ENCODE assay signal across 20 cellular contexts in genomic region chr2:16324971-16325612, GRCh38.
DNase-seq lines count a peak whose midpoint lies in the region; ATAC-seq and TF ChIP-seq lines count a peak whose summit lies in the region.
"Had no signal": no experiment of that assay in that cellular context is flagged by ENCODE, and none has a peak within 500 bp of the region (broad histone marks: within the 10 kb centered on the region; RNA-seq: fewer than 3 reads in every experiment).

No MANE protein-coding gene starts in this region.

- peaks cover 11% of the 10 kb centered on the region for H3K27me3 Mint-ChIP-seq in neural progenitor cell (ENCODE audit: insufficient read depth, low read depth)

- ATAC-seq in left ventricle myocardium superior = no peak
- ATAC-seq: CD8-positive, alpha-beta T cell had no signal

- no peaks in the 10 kb centered on the region for H3K9me2 ChIP-seq in hepatocyte (replicated peaks; ENCODE audit: insufficient read depth)

- no peak overlapping the region for H3K27ac ChIP-seq in hepatocyte
- no peak overlapping the region for H3K27ac ChIP-seq in neural progenitor cell
- H3K27ac ChIP-seq in tibial artery = no peak overlapping the region
- H3K27ac ChIP-seq: SJCRH30 had no signal

- H3K27me3 ChIP-seq in hepatocyte (no peaks in the 10 kb centered on the region), neural progenitor cell (no peaks in the 10 kb centered on the region), tibial artery (peaks cover 0 to 3% of the 10 kb centered on the region in 2 donors)
- H3K27me3 ChIP-seq: SJCRH30 had no signal

- H3K36me3 ChIP-seq in hepatocyte (replicated peaks; ENCODE audit: insufficient read depth, low read depth) (no peaks in the 10 kb centered on the region), neural progenitor cell (no peaks in the 10 kb centered on the region), tibial artery (no peaks in the 10 kb centered on the region)
- H3K36me3 ChIP-seq: SJCRH30 had no signal

- H3F3A ChIP-seq in neural progenitor cell (ENCODE audit: low read depth) = peaks cover 25% of the 10 kb centered on the region

- no peaks in the 10 kb centered on the region for H3K9me3 ChIP-seq in hepatocyte (ENCODE audit: low read depth)
- H3K9me3 ChIP-seq in neural progenitor cell (ENCODE audit: low read depth) = no peaks in the 10 kb centered on the region
- no peaks in the 10 kb centered on the region for H3K9me3 ChIP-seq in tibial artery
- H3K9me3 ChIP-seq: SJCRH30 had no signal

- H3K4me3 Mint-ChIP-seq in neural progenitor cell = peak overlapping the region; percentile 46
- H3K4me3 Mint-ChIP-seq: CD8-positive, alpha-beta T cell had no signal

- H3K79me2 ChIP-seq in hepatocyte = no peaks in the 10 kb centered on the region
- H3K79me2 ChIP-seq in neural progenitor cell (ENCODE audit: low read depth) = no peaks in the 10 kb centered on the region

- H3K4me1 Mint-ChIP-seq in neural progenitor cell = peaks cover 75% of the 10 kb centered on the region

- H3K4me1 ChIP-seq in hepatocyte (ENCODE audit: insufficient read depth) (peaks cover 23% of the 10 kb centered on the region), neural progenitor cell (peaks cover 64% of the 10 kb centered on the region), tibial artery (no peaks in the 10 kb centered on the region)

- DNase-seq in ELF-1 (ENCODE audit: low read depth, low spot score) = peak; percentile 34
- DNase-seq in NCI-H2227 (lab: John Stamatoyannopoulos, UW; ENCODE audit: unreplicated experiment) = peak; percentile 40
- peak; percentile 42 for DNase-seq in hepatocyte (ENCODE audit: low spot score)
- no peak for DNase-seq in neural progenitor cell (ENCODE audit: low spot score)
- no peak for DNase-seq in left ventricle myocardium superior
- no peak for DNase-seq in amniotic stem cell (lab: John Stamatoyannopoulos, UW)
- no peak for DNase-seq in tibial artery
- DNase-seq: Calu3; CD8-positive, alpha-beta T cell; DMS153; GDM1; KG1; NCI-H1105 treated with DMSO at 0.1 percent for 48 hours; NCI-H1694; NCI-H2081; NCI-H226; NCI-H510A treated with DMSO at 0.1 percent for 48 hours; NCI-H774; OCI-M1; SJCRH30 had no signal

- no peak overlapping the region for H3K9ac ChIP-seq in neural progenitor cell

- 48% methylated on average over 7 of the region's 7 CpGs for WGBS in hepatocyte (ENCODE audit: low lambda C conversion rate, missing lambda C conversion rate)

- peak overlapping the region; percentile 42 for H3K27ac Mint-ChIP-seq in neural progenitor cell
- H3K27ac Mint-ChIP-seq: CD8-positive, alpha-beta T cell had no signal

- H3K36me3 Mint-ChIP-seq in neural progenitor cell = no peaks in the 10 kb centered on the region
- H3K36me3 Mint-ChIP-seq: CD8-positive, alpha-beta T cell had no signal

- H4K20me1 ChIP-seq in hepatocyte (ENCODE audit: insufficient read depth, poor library complexity, severe bottlenecking) = no peaks in the 10 kb centered on the region
- no peaks in the 10 kb centered on the region for H4K20me1 ChIP-seq in neural progenitor cell (ENCODE audit: low read depth)

- no peaks in the 10 kb centered on the region for H3K9me3 Mint-ChIP-seq in neural progenitor cell
- H3K9me3 Mint-ChIP-seq: CD8-positive, alpha-beta T cell had no signal

- TF ChIP-seq CTCF in hepatocyte (IDR thresholded peaks at IDR 0.05; ENCODE audit: poor library complexity) (no peak), neural progenitor cell (IDR thresholded peaks at IDR 0.05) (no peak), tibial artery (IDR thresholded peaks at IDR 0.05) (no peak)

- H3K4me2 ChIP-seq in hepatocyte (no peak overlapping the region), neural progenitor cell (no peak overlapping the region)

- H3K4me3 ChIP-seq in hepatocyte = no peak overlapping the region
- H3K4me3 ChIP-seq in neural progenitor cell = no peak overlapping the region
- no peak overlapping the region for H3K4me3 ChIP-seq in tibial artery
- H3K4me3 ChIP-seq: SJCRH30 had no signal

- H2AFZ ChIP-seq in hepatocyte (no peak overlapping the region), neural progenitor cell (replicated peaks) (no peak overlapping the region)

- intact Hi-C loops in left ventricle myocardium superior (cut with micrococcal nuclease) (no loop called here), tibial artery (cut with DNase I; ENCODE audit: low total_unique reads) (no loop called here)

Comparison
In these comparisons a context has a peak if more than half of its experiments do, and no peak if none do; other contexts are left out.
1. DNase-seq: peak in ELF-1 (single experiment), NCI-H2227 (single experiment) and hepatocyte (single experiment); none in neural progenitor cell (single experiment), left ventricle myocardium superior (single experiment), amniotic stem cell (single experiment) and tibial artery (0 of 2).